ENCODE assay signal across 9 cellular contexts in genomic region chr7:123682690-123683089, GRCh38. TPM values are rescaled to one million over a fixed set of nuclear protein-coding genes. Genes with fewer than 3 reads are reported as not detected.
DNase-seq lines count a peak whose midpoint lies in the region; ATAC-seq and TF ChIP-seq lines count a peak whose summit lies in the region.
"Had no signal": no experiment of that assay in that cellular context is flagged by ENCODE, and none has a peak within 500 bp of the region (broad histone marks: within the 10 kb centered on the region; RNA-seq: fewer than 3 reads in every experiment).

No MANE protein-coding gene starts in this region.

- no peaks in the 10 kb centered on the region for H3K9me3 ChIP-seq in mesenchymal stem cell (ENCODE audit: control insufficient read depth, low read length)
- H3K9me3 ChIP-seq in MG63, result no peaks in the 10 kb centered on the region

- H4K8ac ChIP-seq in mesenchymal stem cell (ENCODE audit: low read length), result no peak overlapping the region

- in situ Hi-C loops in ACHN (cut with HindIII; ENCODE audit: low pct_ligation_motif_present, low pct_unique_long_range_greater_than_20kb, low sequenced_read_pairs), result no loop called here

- H3K4me1 ChIP-seq in mesenchymal stem cell (ENCODE audit: control insufficient read depth, insufficient read depth, low read depth, low read length), result no peaks in the 10 kb centered on the region

- TF ChIP-seq CTCF in GM12874 (IDR thresholded peaks at IDR 0.05; ENCODE audit: insufficient read depth, low read depth, low read length), result peak; percentile 28; the same call in 1 of the 2 replicates

- no peak overlapping the region for H3K23ac ChIP-seq in mesenchymal stem cell (ENCODE audit: low read length in 2 of 2)

- no peak overlapping the region for H2BK5ac ChIP-seq in mesenchymal stem cell (ENCODE audit: low read depth, low read length, poor library complexity, severe bottlenecking)

- WGBS in mesenchymal stem cell, result 100% methylated on average over 1 of the region's 1 CpG

- H3K79me1 ChIP-seq in mesenchymal stem cell (replicated peaks; ENCODE audit: low read length, poor library complexity, severe bottlenecking), result peaks cover 3% of the 10 kb centered on the region

- peaks cover 0 to 83% of the 10 kb centered on the region in 2 experiments for H3K36me3 ChIP-seq in mesenchymal stem cell (ENCODE audit: control insufficient read depth in 1 of 2, insufficient read depth in 2 of 2, low read depth in 1 of 2, low read length in 2 of 2)
- H3K36me3 ChIP-seq in MG63, result peaks cover 9% of the 10 kb centered on the region

- H2BK15ac ChIP-seq in mesenchymal stem cell (ENCODE audit: low read depth, poor library complexity, severe bottlenecking), result no peak overlapping the region

- H4K91ac ChIP-seq in mesenchymal stem cell (ENCODE audit: low read length), result no peak overlapping the region

- no peak overlapping the region for H3K4ac ChIP-seq in mesenchymal stem cell (ENCODE audit: low read depth in 1 of 2, low read length in 2 of 2)

- H3K27ac ChIP-seq in mesenchymal stem cell (ENCODE audit: low read length, poor library complexity, severe bottlenecking), result no peak overlapping the region

- no peak overlapping the region for H3K9ac ChIP-seq in mesenchymal stem cell (ENCODE audit: low read length)

- H3K4me3 ChIP-seq in mesenchymal stem cell (ENCODE audit: insufficient read depth in 1 of 2, low read depth in 1 of 2, low read length in 2 of 2), result no peak overlapping the region
- no peak overlapping the region for H3K4me3 ChIP-seq in MG63

- H3K4me2 ChIP-seq in mesenchymal stem cell (ENCODE audit: low read length, poor library complexity, severe bottlenecking), result no peak overlapping the region

- no peak overlapping the region for H2BK12ac ChIP-seq in mesenchymal stem cell (ENCODE audit: low read length in 2 of 2)

- no peak overlapping the region for H3K18ac ChIP-seq in mesenchymal stem cell (ENCODE audit: low read depth in 1 of 2, low read length in 2 of 2)

- H2AK5ac ChIP-seq in mesenchymal stem cell (ENCODE audit: low read length, severe bottlenecking), result no peak overlapping the region

- ATAC-seq in HG03064 (IDR thresholded peaks at IDR 0.05; ENCODE audit: low read depth, unreplicated experiment), result peak; percentile 58

- H3K14ac ChIP-seq in mesenchymal stem cell (ENCODE audit: low read length in 2 of 2), result no peak overlapping the region

- DNase-seq in ACHN (peak; percentile 80), NCI-H82 (lab: John Stamatoyannopoulos, UW) (peak; percentile 71), dedifferentiated amniotic fluid mesenchymal stem cell (ENCODE audit: extremely low spot score) (peak; percentile 88), mesenchymal stem cell (peak; percentile 62), MG63 (no peak), NCI-H1048 (lab: John Stamatoyannopoulos, UW) (no peak)

- H3K27me3 ChIP-seq in mesenchymal stem cell (ENCODE audit: control insufficient read depth in 1 of 2, insufficient read depth in 1 of 2, low read length in 2 of 2), result no peaks in the 10 kb centered on the region
- H3K27me3 ChIP-seq in MG63, result no peaks in the 10 kb centered on the region

- H2AFZ ChIP-seq in mesenchymal stem cell (ENCODE audit: low read depth, low read length), result no peak overlapping the region

- no peak overlapping the region for H2BK120ac ChIP-seq in mesenchymal stem cell (ENCODE audit: low read depth, low read length)

RNA-seq across cellular contexts. Expression of gene LMOD2, which starts 27.0 kb away (rescaled TPM):
- not detected for polyA plus RNA-seq in mesenchymal stem cell (2013, experiment 1 of 2)
- polyA plus RNA-seq in mesenchymal stem cell (2013, experiment 2 of 2), result not detected
- total RNA-seq in MG63 (2014; rRNA removed; shearing (Covaris generic); ENCODE audit: low replicate concordance), result not detected in 2 replicates
- polyA plus RNA-seq: urinary bladder had no signal

Comparison
In these comparisons a context has a peak if more than half of its experiments do, and no peak if none do; other contexts are left out.
1. DNase-seq: peak in ACHN (single experiment), NCI-H82 (single experiment), dedifferentiated amniotic fluid mesenchymal stem cell (single experiment) and mesenchymal stem cell (single experiment); none in MG63 (single experiment) and NCI-H1048 (single experiment).